ENCODE assay signal across 21 cellular contexts in the genomic region with DNA sequence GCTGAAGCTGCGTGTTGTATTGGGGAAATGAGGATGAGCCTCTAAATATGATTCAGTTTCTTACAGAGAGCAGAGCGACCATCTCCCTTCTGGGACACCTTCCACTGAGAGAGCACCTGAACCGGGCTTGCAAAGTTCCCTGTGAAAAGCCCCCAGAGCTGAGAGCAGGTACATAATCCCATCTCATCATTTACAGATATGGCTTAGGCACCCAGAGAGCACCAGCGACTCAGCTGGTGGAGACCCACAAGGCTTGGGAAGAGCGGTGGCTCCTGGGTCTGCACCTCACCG.
"Had no signal": no experiment of that assay in that cellular context is flagged by ENCODE, and none has a peak within 500 bp of the region (broad histone marks: within the 10 kb centered on the region; RNA-seq: fewer than 3 reads in every experiment).

No MANE protein-coding gene starts in this region.

- H3K27ac Mint-ChIP-seq: naive thymus-derived CD4-positive, alpha-beta T cell; natural killer cell treated with Interleukin-12 subunit alpha and Interleukin-12 subunit beta and Interleukin-15 and Interleukin-18, amount 100 ng/mL, for 72 hours; stimulated activated effector memory CD8-positive, alpha-beta T cell treated with anti-CD3 and anti-CD28 coated beads, Interleukin-12 subunit alpha, Interleukin-12 subunit beta, amount 100 ng/mL, for 72 hours; stimulated activated naive CD8-positive, alpha-beta T cell treated with anti-CD3 and anti-CD28 coated beads, Interleukin-15, Interleukin-2, amounts not matched to agents 100 ng/mL and 50 ng/mL, for 24 hours had no signal

- H3K4me1 Mint-ChIP-seq: naive thymus-derived CD4-positive, alpha-beta T cell; stimulated activated effector memory CD8-positive, alpha-beta T cell treated with anti-CD3 and anti-CD28 coated beads, Interleukin-12 subunit alpha, Interleukin-12 subunit beta, amount 100 ng/mL, for 72 hours had no signal

- H3K4me3 ChIP-seq: left ventricle myocardium inferior, lung, mucosa of descending colon, ovary, prostate gland, sigmoid colon, spleen, transverse colon, upper lobe of left lung, vagina had no signal

- H3K27me3 ChIP-seq: ovary, sigmoid colon, upper lobe of left lung, vagina had no signal

- H3K36me3 Mint-ChIP-seq: natural killer cell treated with Interleukin-12 subunit alpha and Interleukin-12 subunit beta and Interleukin-15 and Interleukin-18, amount 100 ng/mL, for 72 hours; stimulated activated effector memory CD8-positive, alpha-beta T cell treated with anti-CD3 and anti-CD28 coated beads, Interleukin-12 subunit alpha, Interleukin-12 subunit beta, amount 100 ng/mL, for 72 hours had no signal

- H3K9me3 Mint-ChIP-seq: natural killer cell treated with Interleukin-12 subunit alpha and Interleukin-12 subunit beta and Interleukin-15 and Interleukin-18, amount 100 ng/mL, for 72 hours; stimulated activated effector memory CD8-positive, alpha-beta T cell treated with anti-CD3 and anti-CD28 coated beads, Interleukin-12 subunit alpha, Interleukin-12 subunit beta, amount 100 ng/mL, for 72 hours; stimulated activated naive CD8-positive, alpha-beta T cell treated with anti-CD3 and anti-CD28 coated beads, Interleukin-15, Interleukin-2, amounts not matched to agents 100 ng/mL and 50 ng/mL, for 24 hours had no signal

- H3K4me1 ChIP-seq: left ventricle myocardium inferior, prostate gland, sigmoid colon, spleen, transverse colon, upper lobe of left lung, vagina had no signal

- H3K4me3 Mint-ChIP-seq: naive thymus-derived CD4-positive, alpha-beta T cell; natural killer cell treated with Interleukin-12 subunit alpha and Interleukin-12 subunit beta and Interleukin-15 and Interleukin-18, amount 100 ng/mL, for 72 hours; stimulated activated effector memory CD8-positive, alpha-beta T cell treated with anti-CD3 and anti-CD28 coated beads, Interleukin-12 subunit alpha, Interleukin-12 subunit beta, amount 100 ng/mL, for 72 hours; stimulated activated naive CD8-positive, alpha-beta T cell treated with anti-CD3 and anti-CD28 coated beads, Interleukin-15, Interleukin-2, amounts not matched to agents 100 ng/mL and 50 ng/mL, for 24 hours had no signal

- H3K27ac ChIP-seq: left ventricle myocardium inferior, ovary, prostate gland, sigmoid colon, spleen, transverse colon, upper lobe of left lung, vagina had no signal

- DNase-seq: hippocampal formation; kidney; left ventricle myocardium inferior; midbrain; mucosa of descending colon; naive thymus-derived CD4-positive, alpha-beta T cell; ovary; right cardiac atrium; sigmoid colon; small intestine; spleen; stimulated activated CD4-positive, alpha-beta T cell treated with anti-CD3 and anti-CD28 coated beads, Interleukin-4, amount 100 ng/mL, for 24 hours; stimulated activated naive CD4-positive, alpha-beta T cell; transverse colon had no signal

- H3K36me3 ChIP-seq: left ventricle myocardium inferior, ovary, prostate gland, sigmoid colon, spleen, transverse colon, upper lobe of left lung, vagina had no signal

- H3K9me3 ChIP-seq: left ventricle myocardium inferior, mucosa of descending colon, ovary, prostate gland, sigmoid colon, spleen, transverse colon, upper lobe of left lung, vagina had no signal

- FAIRE-seq: kidney, small intestine had no signal

- ATAC-seq: mucosa of descending colon; naive thymus-derived CD4-positive, alpha-beta T cell; right cardiac atrium; stimulated activated effector memory CD8-positive, alpha-beta T cell treated with anti-CD3 and anti-CD28 coated beads, Interleukin-12 subunit alpha, Interleukin-12 subunit beta, amount 100 ng/mL, for 72 hours had no signal
